ENCODE assay signal across 16 cellular contexts in genomic region chr4:165367040-165367439, GRCh38. TPM values are rescaled to one million over a fixed set of nuclear protein-coding genes. Genes with fewer than 3 reads are reported as not detected.
"Had no signal": no experiment of that assay in that cellular context is flagged by ENCODE, and none has a peak within 500 bp of the region (broad histone marks: within the 10 kb centered on the region; RNA-seq: fewer than 3 reads in every experiment).

No MANE protein-coding gene starts in this region.

- H3K4me1 ChIP-seq: colonic mucosa, gastroesophageal sphincter, upper lobe of left lung had no signal

- H3K36me3 ChIP-seq: cardiac muscle cell, colonic mucosa, gastroesophageal sphincter, sigmoid colon, upper lobe of left lung had no signal

- ATAC-seq: activated CD4-positive, alpha-beta T cell treated with anti-CD3 and anti-CD28 coated beads for 36 hours; activated CD8-positive, alpha-beta T cell treated with anti-CD3 and anti-CD28 coated beads for 36 hours; gastroesophageal sphincter; left ventricle myocardium superior had no signal

- H3K27ac ChIP-seq: cardiac muscle cell, colonic mucosa, gastroesophageal sphincter, sigmoid colon, upper lobe of left lung had no signal

- FAIRE-seq: astrocyte, endothelial cell of umbilical vein had no signal

- H3K27me3 ChIP-seq: cardiac muscle cell, colonic mucosa, gastroesophageal sphincter, sigmoid colon, upper lobe of left lung had no signal

- H3K9me3 ChIP-seq: colonic mucosa, gastroesophageal sphincter, sigmoid colon, upper lobe of left lung had no signal

- H3K4me3 ChIP-seq: cardiac muscle cell, colonic mucosa, gastroesophageal sphincter, sigmoid colon, upper lobe of left lung had no signal

- DNase-seq: activated CD4-positive, alpha-beta T cell treated with anti-CD3 and anti-CD28 coated beads for 36 hours; activated CD8-positive, alpha-beta memory T cell treated with anti-CD3 and anti-CD28 coated beads, Interleukin-2, amount 50 U/mL, for 4 hours; activated CD8-positive, alpha-beta T cell treated with anti-CD3 and anti-CD28 coated beads for 36 hours; activated naive CD4-positive, alpha-beta T cell; colonic mucosa; effector CD4-positive, alpha-beta T cell; kidney; left ventricle myocardium superior; sigmoid colon; stimulated activated CD4-positive, alpha-beta T cell treated with anti-CD3 and anti-CD28 coated beads, Interleukin-12 subunit alpha, Interleukin-12 subunit beta, amount 100 ng/mL, for 4 hours; stimulated activated naive CD4-positive, alpha-beta T cell; upper lobe of left lung had no signal

RNA-seq across cellular contexts. Expression of gene CPE, which starts 11.8 kb away (rescaled TPM):
- total RNA-seq: activated CD4-positive, alpha-beta T cell treated with anti-CD3 and anti-CD28 coated beads for 36 hours; activated CD8-positive, alpha-beta T cell treated with anti-CD3 and anti-CD28 coated beads for 36 hours had no signal
